8 cellular contexts compared by ENCODE assay signal in the genomic region with DNA sequence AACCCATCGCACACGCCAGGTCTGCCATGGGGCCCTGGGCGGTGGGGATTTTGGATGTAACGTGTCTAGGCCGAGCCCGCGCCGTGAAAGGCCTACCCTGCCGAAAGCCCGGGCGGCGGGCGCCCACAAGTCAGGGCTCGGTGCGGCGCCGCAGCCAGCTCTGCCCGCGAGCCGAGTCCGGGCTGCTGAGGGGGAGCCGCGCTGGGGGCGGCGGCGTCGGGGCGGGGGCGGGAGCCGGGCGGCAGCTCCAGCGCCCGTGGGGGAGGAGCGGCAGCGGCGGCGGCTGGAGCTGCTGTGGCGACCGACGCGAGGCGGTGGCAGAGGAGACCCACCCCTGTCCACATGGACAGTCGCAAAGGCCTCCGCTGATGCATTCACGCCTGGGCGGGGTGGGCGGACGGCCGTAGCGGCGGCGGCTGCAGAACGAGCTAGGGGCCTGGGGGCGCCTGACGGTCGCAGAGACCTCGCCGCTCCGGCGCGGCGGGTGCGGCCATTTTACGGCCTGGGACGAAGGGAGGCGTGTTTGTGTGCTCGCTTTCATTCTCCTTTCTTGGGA. TPM values are rescaled to one million over a fixed set of nuclear protein-coding genes. Genes with fewer than 3 reads are reported as not detected.
DNase-seq lines count a peak whose midpoint lies in the region; ATAC-seq, FAIRE-seq and TF ChIP-seq lines count a peak whose summit lies in the region.

SENP6 (plus strand) TSS at position 273 of the 556 bp plus-strand sequence. CDS start 645 bp downstream, outside the sequence.

- H3K27ac ChIP-seq in A549: peak within 1 kb of the TSS; percentile 97 to 99
- H3K27ac ChIP-seq in keratinocyte (ENCODE audit: control insufficient read depth, insufficient read depth, low read length): peak within 1 kb of the TSS; percentile 95

- no peaks in the 10 kb centered on the region for H3K9me1 ChIP-seq in keratinocyte (ENCODE audit: control insufficient read depth, extremely low read depth, insufficient read depth, low read length)

- no peaks in the 10 kb centered on the region for H3K36me3 ChIP-seq in keratinocyte (ENCODE audit: control insufficient read depth in 2 of 2, extremely low read depth in 1 of 2, insufficient read depth in 2 of 2, low read length in 2 of 2)

- no peak for TF ChIP-seq CTCF in A549 (IDR thresholded peaks at IDR 0.05)
- no peak for TF ChIP-seq CTCF in keratinocyte (optimal IDR thresholded peaks at IDR 0.05 in 1 of 3, IDR thresholded peaks at IDR 0.05 in 1 of 3, conservative IDR thresholded peaks at IDR 0.05 in 1 of 3; ENCODE audit: extremely low read depth in 1 of 3, insufficient read depth in 2 of 3, low read length in 3 of 3)

- CTCF ChIA-PET in A549 (lab: Yijun Ruan, JAX): interaction anchor here (1.0 kb wide), 1 partner anchor 16 kb away, joined by 3 read pairs; no protein-coding TSS in a partner anchor

- peak within 1 kb of the TSS; percentile 99 for H3K9ac ChIP-seq in keratinocyte (ENCODE audit: control insufficient read depth, extremely low read depth, insufficient read depth, low read length)

- H4K20me1 ChIP-seq in keratinocyte (ENCODE audit: control insufficient read depth, extremely low read depth, insufficient read depth, low read length): peaks cover 8% of the 10 kb centered on the region

- H3K79me2 ChIP-seq in keratinocyte (ENCODE audit: control insufficient read depth, insufficient read depth, low read length): peaks cover 51% of the 10 kb centered on the region

- H3K27me3 ChIP-seq in keratinocyte (ENCODE audit: control insufficient read depth, extremely low read depth, insufficient read depth, low read length): no peaks in the 10 kb centered on the region

- H3K4me2 ChIP-seq in A549: peak within 1 kb of the TSS; percentile 85
- peak within 1 kb of the TSS; percentile 96 for H3K4me2 ChIP-seq in keratinocyte (ENCODE audit: control insufficient read depth, extremely low read depth, insufficient read depth, low read depth, low read length)

- TF ChIP-seq POLR2A in A549 (IDR thresholded peaks at IDR 0.05; ENCODE audit: low read length): peak; percentile 80

- DNase-seq in A549 (ENCODE audit: low read depth in 1 of 2, low spot score in 1 of 2): peak; percentile 21 to 77
- DNase-seq in NCI-H2196 (lab: John Stamatoyannopoulos, UW; ENCODE audit: unreplicated experiment): peak; percentile 51
- DNase-seq in central memory CD4-positive, alpha-beta T cell: peak; percentile 76
- DNase-seq in keratinocyte (ENCODE audit: low read depth, low spot score): no peak
- DNase-seq in stimulated activated CD4-positive, alpha-beta T cell treated with anti-CD3 and anti-CD28 coated beads, Interleukin-12 subunit alpha, Interleukin-12 subunit beta, amount 100 ng/mL, for 48 hours (ENCODE audit: low read depth in 2 of 3, low spot score in 1 of 3): peak; percentile 37 to 60 (median 47)

- FAIRE-seq in A549 (lab: Jason Lieb, UNC) (no peak), keratinocyte (lab: Jason Lieb, UNC) (no peak)

- H3K9me3 ChIP-seq in A549 (no peaks in the 10 kb centered on the region), keratinocyte (ENCODE audit: control insufficient read depth, low read depth, low read length) (no peaks in the 10 kb centered on the region)

- ATAC-seq in A549: peak; percentile 90 to 93
- ATAC-seq in GM18511 (IDR thresholded peaks at IDR 0.05; ENCODE audit: unreplicated experiment): peak; percentile 71
- ATAC-seq in HG02981 (IDR thresholded peaks at IDR 0.05; ENCODE audit: unreplicated experiment): peak; percentile 59
- peak; percentile 77 to 80 for ATAC-seq in activated CD4-positive, CD25-positive, alpha-beta regulatory T cell treated with anti-CD3 and anti-CD28 coated beads, Interleukin-2, amount 50 U/mL, for 24 hours

- POLR2A ChIA-PET in A549 (lab: Yijun Ruan, JAX): interaction anchor here (0.8 to 1.4 kb wide), 5 partner anchors 10 to 358 kb away, joined by 3 to 5 read pairs (median 4); partner anchors contain the start of genes COX7A2 and TMEM30A

- no peak for TF ChIP-seq EP300 in A549 (IDR thresholded peaks at IDR 0.05)

- 5% methylated on average over 4 of the region's 67 CpGs for WGBS in A549 (ENCODE audit: missing lambda C conversion rate)

- H3K4me3 ChIP-seq in A549 (peak within 1 kb of the TSS; percentile 78), keratinocyte (ENCODE audit: control insufficient read depth in 2 of 3, extremely low read depth in 1 of 3, insufficient read depth in 2 of 3, low read depth in 1 of 3, low read length in 3 of 3) (peak within 1 kb of the TSS; percentile 88 to 99 (median 98))

- TF ChIP-seq RAD21 in A549 (conservative IDR thresholded peaks at IDR 0.05 in 1 of 2, IDR thresholded peaks at IDR 0.05 in 1 of 2): no peak

- dilution Hi-C loops in keratinocyte (cut with MboI; ENCODE audit: extremely low pct_ligation_motif_present, low sequenced_read_pairs): no loop called here

- peak within 1 kb of the TSS; percentile 83 for H2AFZ ChIP-seq in keratinocyte (ENCODE audit: control insufficient read depth, low read length)

- H3K4me1 ChIP-seq in A549 (no peaks in the 10 kb centered on the region), keratinocyte (ENCODE audit: control insufficient read depth, extremely low read depth, insufficient read depth, low read length) (peaks cover 12% of the 10 kb centered on the region)

TF ChIP-seq in A549, 52 proteins besides CTCF, POLR2A, EP300 and RAD21:
- TF ChIP-seq JUN (IDR thresholded peaks at IDR 0.05) (peak; percentile 46 to 88; a peak in 4 of 5 replicates), SREBF2 (IDR thresholded peaks at IDR 0.05) (no peak), MAX (IDR thresholded peaks at IDR 0.05) (peak; percentile 74), PHF8 (IDR thresholded peaks at IDR 0.05; ENCODE audit: borderline replicate concordance, low read depth) (0 out of 2 replicates have a peak, but pooled peaks have one; percentile 47), TP53 (CRISPR knock-in tag; IDR thresholded peaks at IDR 0.05) (no peak), NFE2L2 (conservative IDR thresholded peaks at IDR 0.05; ENCODE audit: low read length) (no peak)
- TF ChIP-seq, protein P1, sequence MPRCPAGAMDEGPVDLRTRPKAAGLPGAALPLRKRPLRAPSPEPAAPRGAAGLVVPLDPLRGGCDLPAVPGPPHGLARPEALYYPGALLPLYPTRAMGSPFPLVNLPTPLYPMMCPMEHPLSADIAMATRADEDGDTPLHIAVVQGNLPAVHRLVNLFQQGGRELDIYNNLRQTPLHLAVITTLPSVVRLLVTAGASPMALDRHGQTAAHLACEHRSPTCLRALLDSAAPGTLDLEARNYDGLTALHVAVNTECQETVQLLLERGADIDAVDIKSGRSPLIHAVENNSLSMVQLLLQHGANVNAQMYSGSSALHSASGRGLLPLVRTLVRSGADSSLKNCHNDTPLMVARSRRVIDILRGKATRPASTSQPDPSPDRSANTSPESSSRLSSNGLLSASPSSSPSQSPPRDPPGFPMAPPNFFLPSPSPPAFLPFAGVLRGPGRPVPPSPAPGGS (IDR thresholded peaks at IDR 0.05): peak; percentile 61; the same call in 1 of the 3 replicates
TF ChIP-seq in A549: peak in this region for 4.

RNA-seq across cellular contexts. Expression of gene SENP6, which starts in this region (rescaled TPM):
- polyA plus RNA-seq in A549 (2011; rRNA removed): 42.3 and 59.9 TPM in 2 replicates
- polyA plus RNA-seq in A549 (2012; cell fraction: cytosol; rRNA removed): 9.5 and 10.3 TPM in 2 replicates
- 11.3 and 14.3 TPM in 2 replicates for polyA plus RNA-seq in A549 (2012; cell fraction: nucleus; rRNA removed)
- polyA plus RNA-seq in A549 (2017; fragmentation: RNase III; extraction: RNeasy Plus Mini Kit Qiagen cat#74134 plus additional on column Dnase treatment): 29.8 to 30.7 TPM (median 30.0 TPM) in 3 replicates
- polyA minus RNA-seq in A549 (2011; rRNA and poly(A)+ RNA removed): 14.6 and 16.6 TPM in 2 replicates
- polyA plus RNA-seq in keratinocyte: 19.8 to 41.1 TPM (median 20.6 TPM) in 3 replicates
- polyA plus RNA-seq in keratinocyte (2011; ENCODE audit: low read depth): 54.9 TPM
- 15.0 and 29.9 TPM in 2 replicates for polyA plus RNA-seq in keratinocyte (2011; cell fraction: cytosol; rRNA removed)
- polyA plus RNA-seq in keratinocyte (2011; cell fraction: nucleus; rRNA removed): 44.6 and 61.3 TPM in 2 replicates
- polyA plus RNA-seq in keratinocyte (2012; ENCODE audit: low replicate concordance): 25.4 and 26.8 TPM in 2 replicates
- 2.8 to 39.3 TPM (median 10.6 TPM) in 3 replicates for polyA minus RNA-seq in keratinocyte
- polyA minus RNA-seq in keratinocyte (2011; cell fraction: cytosol; rRNA and poly(A)+ RNA removed): 22.8 TPM
- 30.2 and 70.4 TPM in 2 replicates for polyA minus RNA-seq in keratinocyte (2011; cell fraction: nucleus; rRNA and poly(A)+ RNA removed)
